Comparison of ENCODE assay signal across 24 cellular contexts in genomic region chr4:61431131-61431530, GRCh38.
"Had no signal": no experiment of that assay in that cellular context is flagged by ENCODE, and none has a peak within 500 bp of the region (broad histone marks: within the 10 kb centered on the region; RNA-seq: fewer than 3 reads in every experiment).

No MANE protein-coding gene starts in this region.

- H3K36me3 ChIP-seq: left ventricle myocardium inferior, ovary, right atrium auricular region, right lobe of liver, tibial nerve, uterus had no signal

- H3K9me3 Mint-ChIP-seq: type B pancreatic cell had no signal

- H3K4me3 ChIP-seq: left ventricle myocardium inferior, lung, ovary, right atrium auricular region, right lobe of liver, smooth muscle cell, tibial nerve, uterus had no signal

- H3K4me3 Mint-ChIP-seq: immature natural killer cell; mesothelial cell of epicardium; naive thymus-derived CD4-positive, alpha-beta T cell; natural killer cell treated with Interleukin-12 subunit alpha and Interleukin-12 subunit beta and Interleukin-15 and Interleukin-18, amount 100 ng/mL, for 72 hours; stimulated activated memory B cell treated with anti-CD40 and anti-IgM and Interleukin-4, amounts not matched to agents 10 μg/mL and 1 μg/mL and 100 μg/mL, for 72 hours; stimulated activated naive CD8-positive, alpha-beta T cell treated with anti-CD3 and anti-CD28 coated beads, Interleukin-15, amount 100 ng/mL, for 72 hours; type B pancreatic cell had no signal

- H3K9me3 ChIP-seq: left ventricle myocardium inferior, ovary, right atrium auricular region, right lobe of liver, tibial nerve, uterus had no signal

- ATAC-seq: naive thymus-derived CD4-positive, alpha-beta T cell; natural killer cell treated with Interleukin-12 subunit alpha and Interleukin-12 subunit beta and Interleukin-15 and Interleukin-18, amount 100 ng/mL, for 72 hours; right lobe of liver; stimulated activated memory B cell treated with anti-CD40 and anti-IgM and Interleukin-4, amounts not matched to agents 10 μg/mL and 1 μg/mL and 100 μg/mL, for 72 hours; stimulated activated naive CD8-positive, alpha-beta T cell treated with anti-CD3 and anti-CD28 coated beads, Interleukin-15, amount 100 ng/mL, for 72 hours had no signal

- H3K27ac Mint-ChIP-seq: immature natural killer cell; mesothelial cell of epicardium; naive thymus-derived CD4-positive, alpha-beta T cell; natural killer cell treated with Interleukin-12 subunit alpha and Interleukin-12 subunit beta and Interleukin-15 and Interleukin-18, amount 100 ng/mL, for 72 hours; progenitor cell of endocrine pancreas; stimulated activated memory B cell treated with anti-CD40 and anti-IgM and Interleukin-4, amounts not matched to agents 10 μg/mL and 1 μg/mL and 100 μg/mL, for 72 hours; stimulated activated naive CD8-positive, alpha-beta T cell treated with anti-CD3 and anti-CD28 coated beads, Interleukin-15, amount 100 ng/mL, for 72 hours; type B pancreatic cell had no signal

- H3K27me3 Mint-ChIP-seq: naive thymus-derived CD4-positive, alpha-beta T cell; natural killer cell treated with Interleukin-12 subunit alpha and Interleukin-12 subunit beta and Interleukin-15 and Interleukin-18, amount 100 ng/mL, for 72 hours; progenitor cell of endocrine pancreas; stimulated activated memory B cell treated with anti-CD40 and anti-IgM and Interleukin-4, amounts not matched to agents 10 μg/mL and 1 μg/mL and 100 μg/mL, for 72 hours; stimulated activated naive CD8-positive, alpha-beta T cell treated with anti-CD3 and anti-CD28 coated beads, Interleukin-15, amount 100 ng/mL, for 72 hours; type B pancreatic cell had no signal

- H3K4me1 Mint-ChIP-seq: immature natural killer cell; mesothelial cell of epicardium; naive thymus-derived CD4-positive, alpha-beta T cell; stimulated activated memory B cell treated with anti-CD40 and anti-IgM and Interleukin-4, amounts not matched to agents 10 μg/mL and 1 μg/mL and 100 μg/mL, for 72 hours; stimulated activated naive CD8-positive, alpha-beta T cell treated with anti-CD3 and anti-CD28 coated beads, Interleukin-15, amount 100 ng/mL, for 72 hours had no signal

- H3K27me3 ChIP-seq: ovary, right atrium auricular region, right lobe of liver, tibial nerve, uterus had no signal

- H3K27ac ChIP-seq: left ventricle myocardium inferior, ovary, right atrium auricular region, right lobe of liver, tibial nerve, uterus had no signal

- DNase-seq: immature natural killer cell; kidney; left ventricle myocardium inferior; mesendoderm; naive thymus-derived CD4-positive, alpha-beta T cell; ovary; right lobe of liver; stimulated activated CD4-positive, alpha-beta T cell treated with anti-CD3 and anti-CD28 coated beads, Interleukin-1b, Interleukin-23, amount 100 ng/mL, for 48 hours; stimulated activated CD4-positive, alpha-beta T cell treated with anti-CD3 and anti-CD28 coated beads, Interleukin-2, amount 100 ng/mL, for 48 hours; stimulated activated CD4-positive, alpha-beta T cell treated with anti-CD3 and anti-CD28 coated beads, Interleukin-4, amount 100 ng/mL, for 4 hours; stimulated activated CD8-positive, alpha-beta memory T cell treated with anti-CD3 and anti-CD28 coated beads, Interleukin-4, amount 100 ng/mL, for 48 hours; stimulated activated naive CD4-positive, alpha-beta T cell treated with Interleukin-2 at 50 U/mL for 16 hours; stimulated activated naive CD8-positive, alpha-beta T cell treated with anti-CD3 and anti-CD28 coated beads, Interleukin-15, amount 100 ng/mL, for 72 hours; substantia nigra; uterus had no signal

- H3K36me3 Mint-ChIP-seq: immature natural killer cell; naive thymus-derived CD4-positive, alpha-beta T cell; natural killer cell treated with Interleukin-12 subunit alpha and Interleukin-12 subunit beta and Interleukin-15 and Interleukin-18, amount 100 ng/mL, for 72 hours; stimulated activated memory B cell treated with anti-CD40 and anti-IgM and Interleukin-4, amounts not matched to agents 10 μg/mL and 1 μg/mL and 100 μg/mL, for 72 hours; type B pancreatic cell had no signal
